In genomic region chr19:51354103-51354741, GRCh38 we compare ENCODE assay signal across 14 cellular contexts. TPM values are rescaled to one million over a fixed set of nuclear protein-coding genes. Genes with fewer than 3 reads are reported as not detected.
DNase-seq lines count a peak whose midpoint lies in the region; ATAC-seq and TF ChIP-seq lines count a peak whose summit lies in the region.
"Had no signal": no experiment of that assay in that cellular context is flagged by ENCODE, and none has a peak within 500 bp of the region (broad histone marks: within the 10 kb centered on the region; RNA-seq: fewer than 3 reads in every experiment).

No MANE protein-coding gene starts in this region.

- no peak overlapping the region for H3K18ac ChIP-seq in mesendoderm (ENCODE audit: low read length)

- H4K8ac ChIP-seq in mesendoderm (ENCODE audit: low read depth, low read length) = no peak overlapping the region

- no peak overlapping the region for H3K4ac ChIP-seq in mesendoderm (ENCODE audit: low read depth, low read length)

- H3K27ac ChIP-seq in left ventricle myocardium inferior (replicated peaks) = no peak overlapping the region
- no peak overlapping the region for H3K27ac ChIP-seq in mesendoderm (ENCODE audit: low read depth, low read length)
- H3K27ac ChIP-seq in GM23248 = no peak overlapping the region
- H3K27ac ChIP-seq: uterus had no signal

- no peak overlapping the region for H2BK5ac ChIP-seq in mesendoderm (ENCODE audit: low read length)

- H3K79me2 ChIP-seq in mesendoderm (ENCODE audit: control insufficient read depth, insufficient read depth, low read length) (no peaks in the 10 kb centered on the region), GM23248 (ENCODE audit: insufficient read depth) (peaks cover 28% of the 10 kb centered on the region)

- H4K5ac ChIP-seq in mesendoderm (ENCODE audit: low read length) = no peak overlapping the region

- H2AK5ac ChIP-seq in mesendoderm (ENCODE audit: low read length) = peak overlapping the region; percentile 37

- no peak overlapping the region for H3K4me2 ChIP-seq in mesendoderm (ENCODE audit: low read length)
- no peak overlapping the region for H3K4me2 ChIP-seq in GM23248 (ENCODE audit: unreplicated experiment)

- no peak overlapping the region for H2BK15ac ChIP-seq in mesendoderm (replicated peaks; ENCODE audit: low read depth)

- H2BK120ac ChIP-seq in mesendoderm (ENCODE audit: low read depth, low read length) = no peak overlapping the region

- ATAC-seq in left cardiac atrium (no peak), HG02981 (IDR thresholded peaks at IDR 0.05; ENCODE audit: unreplicated experiment) (no peak), GM18873 (IDR thresholded peaks at IDR 0.05; ENCODE audit: low FRiP score, unreplicated experiment) (no peak)
- ATAC-seq: esophagus mucosa had no signal

- peak overlapping the region; percentile 31 for H3K9ac ChIP-seq in mesendoderm (ENCODE audit: low read length)
- no peak overlapping the region for H3K9ac ChIP-seq in GM23248

- H3K4me3 ChIP-seq in left ventricle myocardium inferior (no peak overlapping the region), mesendoderm (ENCODE audit: low read length) (no peak overlapping the region), GM23248 (no peak overlapping the region)
- H3K4me3 ChIP-seq: uterus had no signal

- H3K9me2 ChIP-seq in GM23248 (ENCODE audit: insufficient read depth) = no peaks in the 10 kb centered on the region

- peaks cover 15% of the 10 kb centered on the region; the same call in 1 of the 2 replicates for H3F3A ChIP-seq in GM23248 (ENCODE audit: insufficient read depth)

- DNase-seq in left cardiac atrium (peak; percentile 12), left ventricle myocardium inferior (no peak), amniotic epithelial cell (ENCODE audit: low read depth) (peak; percentile 36), mesendoderm (peak; percentile 65), cerebellar nuclear complex (lab: John Stamatoyannopoulos, UW) (no peak), GM23248 (no peak)
- DNase-seq: NCI-H1436 treated with DMSO at 0.1 percent for 48 hours; NK-92 treated with Interleukin-12 subunit alpha and Interleukin-12 subunit beta, amount 100 ng/mL, for 24 hours; uterus had no signal

- in situ Hi-C loops in GM23248 (cut with MboI) = no loop called here

- no peaks in the 10 kb centered on the region for H3K79me1 ChIP-seq in mesendoderm (ENCODE audit: low read length)

- no CpG with 5 or more reads among the region's 12 CpGs for WGBS in mesendoderm (ENCODE audit: extremely low coverage, insufficient coverage, low lambda C conversion rate)
- WGBS in GM23248 (ENCODE audit: low coverage in 1 of 2, low lambda C conversion rate in 2 of 2, missing lambda C conversion rate in 2 of 2), 2 experiments = 75 to 78% methylated on average over 12 of the region's 12 CpGs

- peaks cover 38% of the 10 kb centered on the region for H3K36me3 ChIP-seq in left ventricle myocardium inferior
- no peaks in the 10 kb centered on the region for H3K36me3 ChIP-seq in mesendoderm (ENCODE audit: control insufficient read depth, insufficient read depth, low read length)
- no peaks in the 10 kb centered on the region for H3K36me3 ChIP-seq in GM23248 (ENCODE audit: low read depth)
- H3K36me3 ChIP-seq: uterus had no signal

- TF ChIP-seq CTCF in left ventricle myocardium inferior (IDR thresholded peaks at IDR 0.05; ENCODE audit: borderline replicate concordance) = no peak

- H3K27me3 ChIP-seq in left ventricle myocardium inferior (ENCODE audit: low read depth) (no peaks in the 10 kb centered on the region), mesendoderm (ENCODE audit: insufficient read depth, low read length, poor library complexity) (no peaks in the 10 kb centered on the region), GM23248 (replicated peaks; ENCODE audit: insufficient read depth) (no peaks in the 10 kb centered on the region)
- H3K27me3 ChIP-seq: uterus had no signal

- intact Hi-C loops in left cardiac atrium (cut with DNase I) (no loop called here), left ventricle myocardium inferior (cut with micrococcal nuclease) (no loop called here)

- H3K23ac ChIP-seq in mesendoderm (ENCODE audit: low read length) = no peak overlapping the region

- peak overlapping the region; percentile 54 for H3K56ac ChIP-seq in mesendoderm (ENCODE audit: low read length)

- H2AFZ ChIP-seq in GM23248 = no peak overlapping the region

- H3K4me1 ChIP-seq in left ventricle myocardium inferior (peaks cover 11% of the 10 kb centered on the region), mesendoderm (ENCODE audit: control insufficient read depth, low read depth, low read length) (peaks cover 5% of the 10 kb centered on the region), GM23248 (ENCODE audit: insufficient read depth) (peaks cover 9% of the 10 kb centered on the region)
- H3K4me1 ChIP-seq: uterus had no signal

- no peaks in the 10 kb centered on the region for H4K20me1 ChIP-seq in GM23248 (ENCODE audit: insufficient read depth)

- H3K9me3 ChIP-seq in left ventricle myocardium inferior (replicated peaks) = no peaks in the 10 kb centered on the region
- no peaks in the 10 kb centered on the region for H3K9me3 ChIP-seq in GM23248 (ENCODE audit: low read depth)
- H3K9me3 ChIP-seq: uterus had no signal

RNA-seq across cellular contexts. Expression of gene ETFB, which starts 12.0 kb away (rescaled TPM):
- total RNA-seq in left cardiac atrium (100 to 1,000 TPM; 225 to 267 TPM), left ventricle myocardium inferior (365 TPM)
- polyA plus RNA-seq in mesendoderm (2013, experiment 1 of 2) = 40.3 TPM
- polyA plus RNA-seq in mesendoderm (2013, experiment 2 of 2) = 39.1 TPM
- 84.3 and 95.9 TPM in 2 replicates for total RNA-seq in GM23248 (2014; rRNA removed; shearing (Covaris generic))
- 141 and 146 TPM in 2 replicates for polyA plus RNA-seq in GM23248 (2016; fragmentation: Nextera tagmentation; extraction: Ambion mirVana)

RNA-seq across cellular contexts. Expression of gene VSIG10L, which starts 12.3 kb away (rescaled TPM):
- 1 to 10 TPM; 1.5 to 1.8 TPM for total RNA-seq in left cardiac atrium
- 0.66 TPM for total RNA-seq in left ventricle myocardium inferior
- 6.8 TPM for polyA plus RNA-seq in mesendoderm (2013, experiment 1 of 2)
- polyA plus RNA-seq in mesendoderm (2013, experiment 2 of 2) = 7.3 TPM
- 1.7 and 2.0 TPM in 2 replicates for total RNA-seq in GM23248 (2014; rRNA removed; shearing (Covaris generic))
- 0.61 and 1.4 TPM in 2 replicates for polyA plus RNA-seq in GM23248 (2016; fragmentation: Nextera tagmentation; extraction: Ambion mirVana)

RNA-seq across cellular contexts. Expression of gene CLDND2, which starts 14.6 kb away (rescaled TPM):
- total RNA-seq in left cardiac atrium (1 to 10 TPM; 1.3 to 2.5 TPM), left ventricle myocardium inferior (1.5 TPM)
- polyA plus RNA-seq in mesendoderm (2013, experiment 1 of 2) = 4.0 TPM
- 2.9 TPM for polyA plus RNA-seq in mesendoderm (2013, experiment 2 of 2)
- not detected in 2 replicates for total RNA-seq in GM23248 (2014; rRNA removed; shearing (Covaris generic))
- 0.93 and 1.0 TPM in 2 replicates for polyA plus RNA-seq in GM23248 (2016; fragmentation: Nextera tagmentation; extraction: Ambion mirVana)
- total RNA-seq: skeletal muscle tissue had no signal

RNA-seq across cellular contexts. Expression of gene NKG7, which starts 18.2 kb away (rescaled TPM):
- total RNA-seq in left cardiac atrium (1 to 10 TPM in 1 of 2 donors, under 1 TPM in 1; 0.89 to 4.0 TPM), left ventricle myocardium inferior (1.8 TPM)
- polyA plus RNA-seq in mesendoderm (2013, experiment 1 of 2) = not detected
- not detected for polyA plus RNA-seq in mesendoderm (2013, experiment 2 of 2)
- not detected in 2 replicates for total RNA-seq in GM23248 (2014; rRNA removed; shearing (Covaris generic))
- not detected in 2 replicates for polyA plus RNA-seq in GM23248 (2016; fragmentation: Nextera tagmentation; extraction: Ambion mirVana)
- total RNA-seq: esophagus mucosa, skeletal muscle tissue had no signal

RNA-seq across cellular contexts. Expression of gene LIM2, which starts 33.6 kb away (rescaled TPM):
- total RNA-seq in left cardiac atrium (not detected), left ventricle myocardium inferior (not detected)
- polyA plus RNA-seq in mesendoderm (2013, experiment 1 of 2) = not detected
- polyA plus RNA-seq in mesendoderm (2013, experiment 2 of 2) = not detected
- not detected in 2 replicates for total RNA-seq in GM23248 (2014; rRNA removed; shearing (Covaris generic))
- not detected in 2 replicates for polyA plus RNA-seq in GM23248 (2016; fragmentation: Nextera tagmentation; extraction: Ambion mirVana)
- total RNA-seq: esophagus mucosa, mucosa of gallbladder, skeletal muscle tissue, uterus had no signal

Comparison
In these comparisons a context has a peak if more than half of its experiments do, and no peak if none do; other contexts are left out.
1. DNase-seq: peak in left cardiac atrium (single experiment), amniotic epithelial cell (single experiment) and mesendoderm (single experiment); none in left ventricle myocardium inferior (single experiment), cerebellar nuclear complex (0 of 2) and GM23248 (single experiment).